1 cellular context compared by ENCODE assay signal in genomic region chr2:241833101-241833937, GRCh38.
TF ChIP-seq lines count a peak whose summit lies in the region.

No MANE protein-coding gene starts in this region.

TF ChIP-seq in K562, 482 proteins besides CTCF, POLR2A, EP300 and RAD21 (continued from another document):
- peak; percentile 9 for TF ChIP-seq PRDM10 (IDR thresholded peaks at IDR 0.05; ENCODE audit: partially characterized antibody)
